ENCODE assay signal across 9 cellular contexts in the genomic region with DNA sequence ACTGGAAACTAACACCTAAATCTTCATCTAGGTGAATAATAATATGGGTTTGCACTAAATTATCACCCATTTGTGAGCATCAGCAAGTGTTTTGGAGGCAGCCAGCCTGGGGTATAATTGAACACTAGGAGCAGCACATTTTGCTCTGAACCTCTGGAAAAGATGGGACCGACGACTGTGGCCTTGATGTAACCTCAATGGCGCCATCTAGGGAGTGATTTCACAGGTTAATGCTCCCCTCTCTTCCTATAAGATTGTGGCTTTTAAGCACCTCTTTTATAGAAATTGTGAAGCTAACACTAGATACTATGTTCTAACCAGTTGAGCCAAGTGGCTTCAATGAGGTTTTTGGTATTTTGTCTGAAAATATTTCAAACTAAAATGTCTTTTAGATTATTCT.
DNase-seq lines count a peak whose midpoint lies in the region; ATAC-seq and TF ChIP-seq lines count a peak whose summit lies in the region.
"Had no signal": no experiment of that assay in that cellular context is flagged by ENCODE, and none has a peak within 500 bp of the region (broad histone marks: within the 10 kb centered on the region; RNA-seq: fewer than 3 reads in every experiment).

No MANE protein-coding gene starts in this region.

- peak; percentile 37 for TF ChIP-seq CTCF in VCaP (conservative IDR thresholded peaks at IDR 0.05)

- no peak overlapping the region for H3K27ac ChIP-seq in VCaP
- H3K27ac ChIP-seq: skin epidermis had no signal

- DNase-seq in SHP77 (lab: John Stamatoyannopoulos, UW) (peak; percentile 35 to 44), SHP77 treated with DMSO at 0.1 percent for 48 hours (lab: John Stamatoyannopoulos, UW) (no peak), NCI-H187 treated with DMSO at 0.1 percent for 48 hours (lab: John Stamatoyannopoulos, UW) (peak; percentile 82), renal cortical epithelial cell (ENCODE audit: low read depth) (peak; percentile 9), GM19240 (ENCODE audit: insufficient read length, low spot score) (no peak)

- ATAC-seq in HG02981 (IDR thresholded peaks at IDR 0.05; ENCODE audit: unreplicated experiment) (no peak), HG02840 (IDR thresholded peaks at IDR 0.05; ENCODE audit: low FRiP score, unreplicated experiment) (no peak)

Comparison
In these comparisons a context has a peak if more than half of its experiments do, and no peak if none do; other contexts are left out.
1. DNase-seq: peak in SHP77 (2 of 2), NCI-H187 treated with DMSO at 0.1 percent for 48 hours (single experiment) and renal cortical epithelial cell (single experiment); none in SHP77 treated with DMSO at 0.1 percent for 48 hours (single experiment) and GM19240 (single experiment).